ENCODE assay signal across 18 cellular contexts in the genomic region with DNA sequence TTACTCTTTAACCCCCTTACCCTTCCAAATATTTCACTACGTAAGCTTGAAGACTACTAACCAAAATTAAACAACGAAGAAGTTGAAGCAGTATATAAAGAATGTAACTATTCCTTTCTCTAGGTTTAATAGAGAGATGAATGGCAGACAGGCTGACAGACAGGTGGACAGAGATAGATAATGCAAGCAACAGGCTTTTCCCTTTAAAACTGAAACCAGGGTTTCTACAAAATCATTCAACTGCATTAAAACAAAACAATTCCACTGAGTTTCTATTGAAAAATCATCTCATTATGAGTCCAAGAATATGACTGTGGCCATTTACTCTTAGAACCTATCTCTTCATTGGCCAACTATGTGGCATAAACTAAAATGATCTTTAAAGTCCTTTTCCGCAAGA.
"Had no signal": no experiment of that assay in that cellular context is flagged by ENCODE, and none has a peak within 500 bp of the region (broad histone marks: within the 10 kb centered on the region; RNA-seq: fewer than 3 reads in every experiment).

No MANE protein-coding gene starts in this region.

- H3K4me3 ChIP-seq: colonic mucosa, prostate gland, right atrium auricular region, transverse colon, vagina had no signal

- DNase-seq: activated CD4-positive, alpha-beta T cell treated with anti-CD3 and anti-CD28 coated beads, Interleukin-2, amount 50 U/mL, for 48 hours; activated naive CD8-positive, alpha-beta T cell treated with anti-CD3 and anti-CD28 coated beads for 36 hours; central memory CD4-positive, alpha-beta T cell; colonic mucosa; kidney; midbrain; nephron progenitor cell; occipital lobe; stimulated activated CD4-positive, alpha-beta T cell treated with anti-CD3 and anti-CD28 coated beads, Interleukin-15, amount 100 ng/mL, for 24 hours; stimulated activated CD4-positive, alpha-beta T cell treated with anti-CD3 and anti-CD28 coated beads, Interleukin-2, amount 100 ng/mL, for 48 hours; T-helper 17 cell; transverse colon had no signal

- H3K36me3 ChIP-seq: colonic mucosa, prostate gland, right atrium auricular region, transverse colon, vagina had no signal

- H3K4me1 ChIP-seq: colonic mucosa, prostate gland had no signal

- H3K36me3 Mint-ChIP-seq: activated naive CD8-positive, alpha-beta T cell treated with anti-CD3 and anti-CD28 coated beads for 36 hours; brain had no signal

- H3K4me3 Mint-ChIP-seq: activated naive CD8-positive, alpha-beta T cell treated with anti-CD3 and anti-CD28 coated beads for 36 hours; brain; nephron progenitor cell; stimulated activated naive CD8-positive, alpha-beta T cell treated with anti-CD3 and anti-CD28 coated beads, Interleukin-15, Interleukin-2, amounts not matched to agents 100 ng/mL and 50 ng/mL, for 24 hours; T-helper 17 cell had no signal

- H3K27me3 ChIP-seq: colonic mucosa, right atrium auricular region, transverse colon, vagina had no signal

- ATAC-seq: left lobe of liver, T-helper 17 cell had no signal

- H3K9me3 Mint-ChIP-seq: activated naive CD8-positive, alpha-beta T cell treated with anti-CD3 and anti-CD28 coated beads for 36 hours; brain; nephron progenitor cell; stimulated activated naive CD8-positive, alpha-beta T cell treated with anti-CD3 and anti-CD28 coated beads, Interleukin-15, Interleukin-2, amounts not matched to agents 100 ng/mL and 50 ng/mL, for 24 hours had no signal

- H3K27ac ChIP-seq: colonic mucosa, prostate gland, transverse colon, vagina had no signal

- H3K9me3 ChIP-seq: colonic mucosa, prostate gland, right atrium auricular region, transverse colon, vagina had no signal

- H3K27ac Mint-ChIP-seq: activated naive CD8-positive, alpha-beta T cell treated with anti-CD3 and anti-CD28 coated beads for 36 hours; brain; nephron progenitor cell; stimulated activated naive CD8-positive, alpha-beta T cell treated with anti-CD3 and anti-CD28 coated beads, Interleukin-15, Interleukin-2, amounts not matched to agents 100 ng/mL and 50 ng/mL, for 24 hours; T-helper 17 cell had no signal

- H3K27me3 Mint-ChIP-seq: activated naive CD8-positive, alpha-beta T cell treated with anti-CD3 and anti-CD28 coated beads for 36 hours; brain; stimulated activated naive CD8-positive, alpha-beta T cell treated with anti-CD3 and anti-CD28 coated beads, Interleukin-15, Interleukin-2, amounts not matched to agents 100 ng/mL and 50 ng/mL, for 24 hours; T-helper 17 cell had no signal
